ENCODE assay signal across 1 cellular context in the genomic region with DNA sequence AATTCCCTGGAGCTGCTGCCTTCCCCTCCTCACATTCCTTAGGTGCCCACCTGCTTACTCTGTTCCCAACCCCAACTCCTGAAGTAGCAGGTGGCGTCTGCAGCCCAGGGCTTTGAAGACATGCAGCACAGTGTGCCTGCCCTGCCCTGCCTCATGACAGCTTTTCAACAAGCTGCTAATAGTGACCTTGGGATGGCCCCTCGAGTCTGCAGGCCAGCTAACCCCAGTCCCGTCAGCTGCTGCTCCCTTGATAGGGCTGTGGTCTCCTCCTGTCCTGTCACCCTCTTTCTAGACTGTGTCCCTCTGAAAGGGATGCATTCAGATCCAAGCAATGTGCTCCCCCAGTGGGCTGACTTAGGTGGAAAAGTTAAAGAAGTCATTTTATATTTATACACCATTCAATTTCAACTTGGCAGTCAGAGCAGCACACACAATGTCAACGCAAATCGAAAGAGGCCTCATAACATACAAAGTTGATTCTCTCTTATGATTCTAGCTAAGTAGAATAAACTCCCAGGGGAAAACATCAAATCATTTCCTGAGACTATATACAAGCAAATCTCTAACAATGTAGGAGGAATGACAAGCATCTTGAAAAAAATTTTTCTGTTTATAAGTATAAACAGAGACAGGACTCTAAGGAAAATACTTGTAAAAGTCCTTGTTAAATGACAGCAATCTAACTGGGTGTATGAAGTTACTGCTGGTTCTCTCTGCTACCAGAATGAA.
TF ChIP-seq lines count a peak whose summit lies in the region.

No MANE protein-coding gene starts in this region.

TF ChIP-seq in GM23338, 12 proteins besides CTCF, POLR2A, EP300 and RAD21 (continued from another document):
- TF ChIP-seq, protein P1, sequence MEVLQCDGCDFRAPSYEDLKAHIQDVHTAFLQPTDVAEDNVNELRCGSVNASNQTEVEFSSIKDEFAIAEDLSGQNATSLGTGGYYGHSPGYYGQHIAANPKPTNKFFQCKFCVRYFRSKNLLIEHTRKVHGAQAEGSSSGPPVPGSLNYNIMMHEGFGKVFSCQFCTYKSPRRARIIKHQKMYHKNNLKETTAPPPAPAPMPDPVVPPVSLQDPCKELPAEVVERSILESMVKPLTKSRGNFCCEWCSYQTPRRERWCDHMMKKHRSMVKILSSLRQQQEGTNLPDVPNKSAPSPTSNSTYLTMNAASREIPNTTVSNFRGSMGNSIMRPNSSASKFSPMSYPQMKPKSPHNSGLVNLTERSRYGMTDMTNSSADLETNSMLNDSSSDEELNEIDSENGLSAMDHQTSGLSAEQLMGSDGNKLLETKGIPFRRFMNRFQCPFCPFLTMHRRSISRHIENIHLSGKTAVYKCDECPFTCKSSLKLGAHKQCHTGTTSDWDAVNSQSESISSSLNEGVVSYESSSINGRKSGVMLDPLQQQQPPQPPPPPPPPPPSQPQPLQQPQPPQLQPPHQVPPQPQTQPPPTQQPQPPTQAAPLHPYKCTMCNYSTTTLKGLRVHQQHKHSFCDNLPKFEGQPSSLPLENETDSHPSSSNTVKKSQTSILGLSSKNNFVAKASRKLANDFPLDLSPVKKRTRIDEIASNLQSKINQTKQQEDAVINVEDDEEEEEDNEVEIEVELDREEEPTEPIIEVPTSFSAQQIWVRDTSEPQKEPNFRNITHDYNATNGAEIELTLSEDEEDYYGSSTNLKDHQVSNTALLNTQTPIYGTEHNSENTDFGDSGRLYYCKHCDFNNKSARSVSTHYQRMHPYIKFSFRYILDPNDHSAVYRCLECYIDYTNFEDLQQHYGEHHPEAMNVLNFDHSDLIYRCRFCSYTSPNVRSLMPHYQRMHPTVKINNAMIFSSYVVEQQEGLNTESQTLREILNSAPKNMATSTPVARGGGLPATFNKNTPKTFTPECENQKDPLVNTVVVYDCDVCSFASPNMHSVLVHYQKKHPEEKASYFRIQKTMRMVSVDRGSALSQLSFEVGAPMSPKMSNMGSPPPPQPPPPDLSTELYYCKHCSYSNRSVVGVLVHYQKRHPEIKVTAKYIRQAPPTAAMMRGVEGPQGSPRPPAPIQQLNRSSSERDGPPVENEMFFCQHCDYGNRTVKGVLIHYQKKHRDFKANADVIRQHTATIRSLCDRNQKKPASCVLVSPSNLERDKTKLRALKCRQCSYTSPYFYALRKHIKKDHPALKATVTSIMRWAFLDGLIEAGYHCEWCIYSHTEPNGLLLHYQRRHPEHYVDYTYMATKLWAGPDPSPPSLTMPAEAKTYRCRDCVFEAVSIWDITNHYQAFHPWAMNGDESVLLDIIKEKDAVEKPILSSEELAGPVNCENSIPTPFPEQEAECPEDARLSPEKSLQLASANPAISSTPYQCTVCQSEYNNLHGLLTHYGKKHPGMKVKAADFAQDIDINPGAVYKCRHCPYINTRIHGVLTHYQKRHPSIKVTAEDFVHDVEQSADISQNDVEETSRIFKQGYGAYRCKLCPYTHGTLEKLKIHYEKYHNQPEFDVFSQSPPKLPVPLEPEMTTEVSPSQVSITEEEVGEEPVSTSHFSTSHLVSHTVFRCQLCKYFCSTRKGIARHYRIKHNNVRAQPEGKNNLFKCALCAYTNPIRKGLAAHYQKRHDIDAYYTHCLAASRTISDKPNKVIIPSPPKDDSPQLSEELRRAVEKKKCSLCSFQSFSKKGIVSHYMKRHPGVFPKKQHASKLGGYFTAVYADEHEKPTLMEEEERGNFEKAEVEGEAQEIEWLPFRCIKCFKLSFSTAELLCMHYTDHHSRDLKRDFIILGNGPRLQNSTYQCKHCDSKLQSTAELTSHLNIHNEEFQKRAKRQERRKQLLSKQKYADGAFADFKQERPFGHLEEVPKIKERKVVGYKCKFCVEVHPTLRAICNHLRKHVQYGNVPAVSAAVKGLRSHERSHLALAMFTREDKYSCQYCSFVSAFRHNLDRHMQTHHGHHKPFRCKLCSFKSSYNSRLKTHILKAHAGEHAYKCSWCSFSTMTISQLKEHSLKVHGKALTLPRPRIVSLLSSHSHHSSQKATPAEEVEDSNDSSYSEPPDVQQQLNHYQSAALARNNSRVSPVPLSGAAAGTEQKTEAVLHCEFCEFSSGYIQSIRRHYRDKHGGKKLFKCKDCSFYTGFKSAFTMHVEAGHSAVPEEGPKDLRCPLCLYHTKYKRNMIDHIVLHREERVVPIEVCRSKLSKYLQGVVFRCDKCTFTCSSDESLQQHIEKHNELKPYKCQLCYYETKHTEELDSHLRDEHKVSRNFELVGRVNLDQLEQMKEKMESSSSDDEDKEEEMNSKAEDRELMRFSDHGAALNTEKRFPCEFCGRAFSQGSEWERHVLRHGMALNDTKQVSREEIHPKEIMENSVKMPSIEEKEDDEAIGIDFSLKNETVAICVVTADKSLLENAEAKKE (CRISPR knock-in tag; IDR thresholded peaks at IDR 0.05), result no peak
- TF ChIP-seq EZH2 (IDR thresholded peaks at IDR 0.05; ENCODE audit: low read depth, unreplicated experiment) (no peak), NANOG (IDR thresholded peaks at IDR 0.05; ENCODE audit: borderline replicate concordance) (no peak), CREB1 (CRISPR knock-in tag; IDR thresholded peaks at IDR 0.05; ENCODE audit: low read depth) (no peak)
TF ChIP-seq in GM23338: peak in this region for 0.
